In genomic region chr2:143294068-143294467, GRCh38 we compare ENCODE assay signal across 1 cellular context.
A peak's percentile ranks its signal among the peaks of the same experiment; 100 is the strongest.
TF ChIP-seq lines count a peak whose summit lies in the region.

No MANE protein-coding gene starts in this region.

TF ChIP-seq in HepG2, 621 proteins besides CTCF, POLR2A, EP300 and RAD21 (continued from another document):
- TF ChIP-seq HBP1 (CRISPR knock-in tag; IDR thresholded peaks at IDR 0.05; ENCODE audit: low read depth): no peak
- TF ChIP-seq ZNF569 (CRISPR knock-in tag; IDR thresholded peaks at IDR 0.05; ENCODE audit: borderline replicate concordance): no peak
- no peak for TF ChIP-seq CREB3 (CRISPR knock-in tag; IDR thresholded peaks at IDR 0.05)
- TF ChIP-seq NFAT5 (CRISPR knock-in tag; IDR thresholded peaks at IDR 0.05): no peak
- TF ChIP-seq ZNF724P (CRISPR knock-in tag; IDR thresholded peaks at IDR 0.05; ENCODE audit: borderline replicate concordance): no peak
- TF ChIP-seq ARHGAP35 (CRISPR knock-in tag; IDR thresholded peaks at IDR 0.05; ENCODE audit: borderline replicate concordance): no peak
- no peak for TF ChIP-seq RERE (CRISPR knock-in tag; IDR thresholded peaks at IDR 0.05; ENCODE audit: low read depth)
- no peak for TF ChIP-seq ZNF501 (CRISPR knock-in tag; IDR thresholded peaks at IDR 0.05)
- no peak for TF ChIP-seq GABPA (IDR thresholded peaks at IDR 0.05; ENCODE audit: low read depth, low read length)
- no peak for TF ChIP-seq GABPA (CRISPR knock-in tag; IDR thresholded peaks at IDR 0.05; ENCODE audit: low read depth)
- TF ChIP-seq NR2F2 (IDR thresholded peaks at IDR 0.05; ENCODE audit: borderline replicate concordance, low read depth): peak; percentile 69; the same call in 1 of the 2 replicates
- no peak for TF ChIP-seq ZNF558 (CRISPR knock-in tag; IDR thresholded peaks at IDR 0.05; ENCODE audit: borderline replicate concordance)
- peak; percentile 93 for TF ChIP-seq FOXA3 (CRISPR knock-in tag; IDR thresholded peaks at IDR 0.05)
- no peak for TF ChIP-seq AHDC1 (CRISPR knock-in tag; IDR thresholded peaks at IDR 0.05; ENCODE audit: borderline replicate concordance)
- no peak for TF ChIP-seq POGZ (CRISPR knock-in tag; IDR thresholded peaks at IDR 0.05)
- TF ChIP-seq RFX1 (IDR thresholded peaks at IDR 0.05): no peak
- no peak for TF ChIP-seq ELF4 (CRISPR knock-in tag; IDR thresholded peaks at IDR 0.05; ENCODE audit: borderline replicate concordance)
- TF ChIP-seq RELA (CRISPR knock-in tag; IDR thresholded peaks at IDR 0.05): no peak
- TF ChIP-seq NCOA2 (CRISPR knock-in tag; IDR thresholded peaks at IDR 0.05): 0 out of 2 replicates have a peak, but pooled peaks have one; percentile 27
- no peak for TF ChIP-seq MTA3 (CRISPR knock-in tag; IDR thresholded peaks at IDR 0.05)
- TF ChIP-seq ZNF512 (CRISPR knock-in tag; IDR thresholded peaks at IDR 0.05): no peak
- peak; percentile 71 for TF ChIP-seq NR2F6 (IDR thresholded peaks at IDR 0.05)
- 0 out of 2 replicates have a peak, but pooled peaks have one; percentile 39 for TF ChIP-seq NR2F6 (CRISPR knock-in tag; IDR thresholded peaks at IDR 0.05)
- no peak for TF ChIP-seq CBFB (CRISPR knock-in tag; IDR thresholded peaks at IDR 0.05)
- no peak for TF ChIP-seq ZFP1 (CRISPR knock-in tag; IDR thresholded peaks at IDR 0.05)
- TF ChIP-seq ZNF564 (CRISPR knock-in tag; IDR thresholded peaks at IDR 0.05): no peak
- no peak for TF ChIP-seq FOXP1 (IDR thresholded peaks at IDR 0.05)
- TF ChIP-seq FOXP1 (CRISPR knock-in tag; IDR thresholded peaks at IDR 0.05): peak; percentile 64; the same call in 1 of the 2 replicates
- no peak for TF ChIP-seq CENPT (CRISPR knock-in tag; IDR thresholded peaks at IDR 0.05; ENCODE audit: low read depth)
- peak; percentile 88 for TF ChIP-seq CEBPB (IDR thresholded peaks at IDR 0.05; ENCODE audit: borderline replicate concordance, low read depth, low read length)
- TF ChIP-seq SNRNP70 (IDR thresholded peaks at IDR 0.05; ENCODE audit: low read depth, low read length): no peak
- no peak for TF ChIP-seq TRIM22 (IDR thresholded peaks at IDR 0.05)
- no peak for TF ChIP-seq SPEN (CRISPR knock-in tag; IDR thresholded peaks at IDR 0.05; ENCODE audit: low read depth)
- peak; percentile 47; the same call in 1 of the 2 replicates for TF ChIP-seq RARA (CRISPR knock-in tag; IDR thresholded peaks at IDR 0.05)
- TF ChIP-seq ZNF468 (CRISPR knock-in tag; IDR thresholded peaks at IDR 0.05): no peak
- TF ChIP-seq ZBTB33 (CRISPR knock-in tag; IDR thresholded peaks at IDR 0.05): no peak
